Comparison of ENCODE assay signal across 15 cellular contexts in genomic region chr3:72836923-72837322, GRCh38. TPM values are rescaled to one million over a fixed set of nuclear protein-coding genes. Genes with fewer than 3 reads are reported as not detected.
DNase-seq lines count a peak whose midpoint lies in the region; ATAC-seq and TF ChIP-seq lines count a peak whose summit lies in the region.
"Had no signal": no experiment of that assay in that cellular context is flagged by ENCODE, and none has a peak within 500 bp of the region (broad histone marks: within the 10 kb centered on the region; RNA-seq: fewer than 3 reads in every experiment).

No MANE protein-coding gene starts in this region.

- H3K9me3 Mint-ChIP-seq in osteocyte (ENCODE audit: unreplicated experiment) = no peaks in the 10 kb centered on the region
- H3K9me3 Mint-ChIP-seq: activated T-helper 17 cell treated with anti-CD3 and anti-CD28 coated beads, Interleukin-2, amount 50 U/mL, for 72 hours had no signal

- H3K4me1 Mint-ChIP-seq in osteocyte (ENCODE audit: unreplicated experiment) = peaks cover 7% of the 10 kb centered on the region
- H3K4me1 Mint-ChIP-seq: activated T-helper 17 cell treated with anti-CD3 and anti-CD28 coated beads, Interleukin-2, amount 50 U/mL, for 72 hours had no signal

- H3K9me3 ChIP-seq in effector memory CD4-positive, alpha-beta T cell (ENCODE audit: control insufficient read depth, low read length) = no peaks in the 10 kb centered on the region
- no peaks in the 10 kb centered on the region for H3K9me3 ChIP-seq in Peyer's patch
- H3K9me3 ChIP-seq: ovary had no signal

- H3K27ac ChIP-seq in effector memory CD4-positive, alpha-beta T cell (ENCODE audit: insufficient read depth, low read length, poor library complexity, severe bottlenecking) = no peak overlapping the region
- no peak overlapping the region for H3K27ac ChIP-seq in Peyer's patch
- H3K27ac ChIP-seq: epithelial cell of prostate, ovary had no signal

- DNase-seq in AG20443 (ENCODE audit: low spot score) = peak; percentile 21
- peak in 49 of 56 donors; percentile 1 to 85 (median 52) for DNase-seq in amygdala (lab: John Stamatoyannopoulos, UW)
- DNase-seq in Right ventricle myocardium superior = peak; percentile 86
- DNase-seq in osteocyte (ENCODE audit: extremely low spot score, unreplicated experiment) = no peak
- no peak for DNase-seq in SW480 (ENCODE audit: low spot score)
- DNase-seq in A172 (ENCODE audit: low spot score) = no peak
- no peak for DNase-seq in effector memory CD4-positive, alpha-beta T cell
- no peak for DNase-seq in Peyer's patch
- DNase-seq: AML-193, NCI-H1436 treated with DMSO at 0.1 percent for 48 hours, NCI-H774 had no signal

- H3K4me1 ChIP-seq in effector memory CD4-positive, alpha-beta T cell (ENCODE audit: control insufficient read depth, insufficient read depth, low read length, poor library complexity, severe bottlenecking) = no peaks in the 10 kb centered on the region
- no peaks in the 10 kb centered on the region for H3K4me1 ChIP-seq in Peyer's patch

- H3K27me3 Mint-ChIP-seq in osteocyte (ENCODE audit: unreplicated experiment) = no peaks in the 10 kb centered on the region
- H3K27me3 Mint-ChIP-seq: activated T-helper 17 cell treated with anti-CD3 and anti-CD28 coated beads, Interleukin-2, amount 50 U/mL, for 72 hours had no signal

- TF ChIP-seq POLR2A in Peyer's patch (IDR thresholded peaks at IDR 0.05) = no peak

- H3K27me3 ChIP-seq in effector memory CD4-positive, alpha-beta T cell (replicated peaks; ENCODE audit: control insufficient read depth, insufficient read depth, low read length, poor library complexity, severe bottlenecking) = no peaks in the 10 kb centered on the region
- H3K27me3 ChIP-seq in Peyer's patch = no peaks in the 10 kb centered on the region
- H3K27me3 ChIP-seq: ovary had no signal

- no peak overlapping the region for H3K4me3 ChIP-seq in effector memory CD4-positive, alpha-beta T cell (ENCODE audit: insufficient read depth, low read depth, low read length, poor library complexity, severe bottlenecking)
- no peak overlapping the region for H3K4me3 ChIP-seq in Peyer's patch
- H3K4me3 ChIP-seq: GM12878, ovary had no signal

- peak overlapping the region; percentile 11 for H3K27ac Mint-ChIP-seq in osteocyte (ENCODE audit: unreplicated experiment)
- H3K27ac Mint-ChIP-seq: activated T-helper 17 cell treated with anti-CD3 and anti-CD28 coated beads, Interleukin-2, amount 50 U/mL, for 72 hours had no signal

- peak; percentile 98 for ATAC-seq in Right ventricle myocardium superior (ENCODE audit: poor library complexity)
- ATAC-seq: activated T-helper 17 cell treated with anti-CD3 and anti-CD28 coated beads, Interleukin-2, amount 50 U/mL, for 72 hours; GM12878 had no signal

- H3K36me3 Mint-ChIP-seq in osteocyte (ENCODE audit: unreplicated experiment) = peaks cover 37% of the 10 kb centered on the region

- intact Hi-C loops in Right ventricle myocardium superior (cut with DNase I) = no loop called here

- peaks cover 42% of the 10 kb centered on the region for H3K36me3 ChIP-seq in effector memory CD4-positive, alpha-beta T cell (ENCODE audit: control insufficient read depth, insufficient read depth, low read length)
- H3K36me3 ChIP-seq in Peyer's patch = peaks cover 0 to 70% (median 0%) of the 10 kb centered on the region in 3 donors
- H3K36me3 ChIP-seq: ovary had no signal

- TF ChIP-seq CTCF in osteocyte (IDR thresholded peaks at IDR 0.05) = no peak
- no peak for TF ChIP-seq CTCF in Peyer's patch (IDR thresholded peaks at IDR 0.05)

- H3K4me3 Mint-ChIP-seq in osteocyte (ENCODE audit: unreplicated experiment) = no peak overlapping the region
- H3K4me3 Mint-ChIP-seq: activated T-helper 17 cell treated with anti-CD3 and anti-CD28 coated beads, Interleukin-2, amount 50 U/mL, for 72 hours had no signal

RNA-seq across cellular contexts. Expression of gene SHQ1, which starts 11.3 kb away (rescaled TPM):
- total RNA-seq in Right ventricle myocardium superior (15.1 TPM), osteocyte (18.0 and 19.2 TPM in 2 replicates), Peyer's patch (100 to 1,000 TPM in 1 of 4 donors, 10 to 100 TPM in 3; 11.0 to 105 (median 13.4) TPM)
- total RNA-seq in A172 (2014; rRNA removed; shearing (Covaris generic)) = 15.4 and 15.8 TPM in 2 replicates

RNA-seq across cellular contexts. Expression of gene GXYLT2, which starts 50.9 kb away (rescaled TPM):
- total RNA-seq in Right ventricle myocardium superior = 10.2 TPM
- total RNA-seq in osteocyte = 6.5 and 7.8 TPM in 2 replicates
- 6.0 and 6.6 TPM in 2 replicates for total RNA-seq in A172 (2014; rRNA removed; shearing (Covaris generic))
- total RNA-seq in Peyer's patch = 10 to 100 TPM in 1 of 4 donors, 1 to 10 TPM in 3; 1.1 to 38.0 (median 1.4) TPM
- total RNA-seq: activated T-helper 17 cell treated with anti-CD3 and anti-CD28 coated beads, Interleukin-2, amount 50 U/mL, for 72 hours had no signal

Comparison
In these comparisons a context has a peak if more than half of its experiments do, and no peak if none do; other contexts are left out.
1. DNase-seq: peak in AG20443 (single experiment), amygdala (49 of 56) and Right ventricle myocardium superior (single experiment); none in osteocyte (single experiment), SW480 (single experiment), A172 (single experiment), effector memory CD4-positive, alpha-beta T cell (0 of 3) and Peyer's patch (0 of 3).